Comparison of ENCODE assay signal across 18 cellular contexts in genomic region chr16:29232811-29233704, GRCh38.
DNase-seq lines count a peak whose midpoint lies in the region; TF ChIP-seq lines count a peak whose summit lies in the region.
"Had no signal": no experiment of that assay in that cellular context is flagged by ENCODE, and none has a peak within 500 bp of the region (broad histone marks: within the 10 kb centered on the region; RNA-seq: fewer than 3 reads in every experiment).

No MANE protein-coding gene starts in this region.

- peak overlapping the region; percentile 12 for H2BK15ac ChIP-seq in mesenchymal stem cell (ENCODE audit: low read depth, poor library complexity, severe bottlenecking)

- H3K4me1 ChIP-seq in esophagus muscularis mucosa (peaks cover 0 to 26% (median 19%) of the 10 kb centered on the region in 4 donors), mesenchymal stem cell (ENCODE audit: control insufficient read depth, insufficient read depth, low read depth, low read length) (peaks cover 2% of the 10 kb centered on the region), HAP-1 (no peaks in the 10 kb centered on the region)

- no peak overlapping the region for H3K23ac ChIP-seq in mesenchymal stem cell (ENCODE audit: low read length in 2 of 2)

- no peak overlapping the region for H3K4ac ChIP-seq in mesenchymal stem cell (ENCODE audit: low read depth in 1 of 2, low read length in 2 of 2)

- H3K36me3 Mint-ChIP-seq in activated naive CD4-positive, alpha-beta T cell treated with anti-CD3 and anti-CD28 coated beads, Interleukin-2, amount 10 ng/mL, durations not matched to agents 7 days and 5 days = no peaks in the 10 kb centered on the region
- H3K36me3 Mint-ChIP-seq in type B pancreatic cell = no peaks in the 10 kb centered on the region
- H3K36me3 Mint-ChIP-seq: IgD-negative memory B cell had no signal

- H2BK5ac ChIP-seq in mesenchymal stem cell (ENCODE audit: low read depth, low read length, poor library complexity, severe bottlenecking) = no peak overlapping the region

- no peak overlapping the region for H3K9ac ChIP-seq in mesenchymal stem cell (ENCODE audit: low read length)

- H3K27ac ChIP-seq in esophagus muscularis mucosa (replicated peaks in 1 of 4) = no peak overlapping the region
- no peak overlapping the region for H3K27ac ChIP-seq in mesenchymal stem cell (ENCODE audit: low read length, poor library complexity, severe bottlenecking)
- H3K27ac ChIP-seq: C4-2B, SJCRH30 had no signal

- H3K36me3 ChIP-seq in esophagus muscularis mucosa (no peaks in the 10 kb centered on the region), mesenchymal stem cell (ENCODE audit: control insufficient read depth in 1 of 2, insufficient read depth in 2 of 2, low read depth in 1 of 2, low read length in 2 of 2) (no peaks in the 10 kb centered on the region), HAP-1 (replicated peaks) (no peaks in the 10 kb centered on the region)
- H3K36me3 ChIP-seq: SJCRH30 had no signal

- no peak for TF ChIP-seq EP300 in esophagus muscularis mucosa (IDR thresholded peaks at IDR 0.05)

- peaks cover 5% of the 10 kb centered on the region for H3K4me1 Mint-ChIP-seq in activated naive CD4-positive, alpha-beta T cell treated with anti-CD3 and anti-CD28 coated beads, Interleukin-2, amount 10 ng/mL, durations not matched to agents 7 days and 5 days
- H3K4me1 Mint-ChIP-seq in type B pancreatic cell (ENCODE audit: unreplicated experiment) = peaks cover 4% of the 10 kb centered on the region

- H3K27me3 Mint-ChIP-seq in activated naive CD4-positive, alpha-beta T cell treated with anti-CD3 and anti-CD28 coated beads, Interleukin-2, amount 10 ng/mL, durations not matched to agents 7 days and 5 days = no peaks in the 10 kb centered on the region
- peaks cover 6% of the 10 kb centered on the region for H3K27me3 Mint-ChIP-seq in type B pancreatic cell
- H3K27me3 Mint-ChIP-seq: CD8-positive, alpha-beta memory T cell; IgD-negative memory B cell had no signal

- H2AK5ac ChIP-seq in mesenchymal stem cell (ENCODE audit: low read length, severe bottlenecking) = no peak overlapping the region

- no peaks in the 10 kb centered on the region for H3K9me3 Mint-ChIP-seq in activated naive CD4-positive, alpha-beta T cell treated with anti-CD3 and anti-CD28 coated beads, Interleukin-2, amount 10 ng/mL, durations not matched to agents 7 days and 5 days
- no peaks in the 10 kb centered on the region for H3K9me3 Mint-ChIP-seq in type B pancreatic cell
- H3K9me3 Mint-ChIP-seq: CD8-positive, alpha-beta memory T cell; IgD-negative memory B cell had no signal

- H3K14ac ChIP-seq in mesenchymal stem cell (ENCODE audit: low read length in 2 of 2) = no peak overlapping the region

- no peak overlapping the region for H3K4me3 ChIP-seq in esophagus muscularis mucosa
- H3K4me3 ChIP-seq in mesenchymal stem cell (ENCODE audit: insufficient read depth in 1 of 2, low read depth in 1 of 2, low read length in 2 of 2) = no peak overlapping the region
- no peak overlapping the region for H3K4me3 ChIP-seq in HAP-1
- H3K4me3 ChIP-seq: SJCRH30 had no signal

- H3K27ac Mint-ChIP-seq in activated naive CD4-positive, alpha-beta T cell treated with anti-CD3 and anti-CD28 coated beads, Interleukin-2, amount 10 ng/mL, durations not matched to agents 7 days and 5 days = peak overlapping the region; percentile 33
- H3K27ac Mint-ChIP-seq in type B pancreatic cell = no peak overlapping the region
- H3K27ac Mint-ChIP-seq: IgD-negative memory B cell had no signal

- 93% methylated on average over 26 of the region's 30 CpGs for WGBS in esophagus muscularis mucosa
- 89% methylated on average over 29 of the region's 30 CpGs for WGBS in mesenchymal stem cell

- TF ChIP-seq CTCF in esophagus muscularis mucosa (IDR thresholded peaks at IDR 0.05) (no peak), type B pancreatic cell (conservative IDR thresholded peaks at IDR 0.05) (no peak)

- H3K4me2 ChIP-seq in mesenchymal stem cell (ENCODE audit: low read length, poor library complexity, severe bottlenecking) = no peak overlapping the region

- in situ Hi-C loops in HAP-1 (cut with MboI; ENCODE audit: low sequenced_read_pairs) = no loop called here

- H3K27me3 ChIP-seq in esophagus muscularis mucosa (no peaks in the 10 kb centered on the region), mesenchymal stem cell (ENCODE audit: control insufficient read depth in 1 of 2, insufficient read depth in 1 of 2, low read length in 2 of 2) (no peaks in the 10 kb centered on the region), HAP-1 (ENCODE audit: low read depth) (no peaks in the 10 kb centered on the region)
- H3K27me3 ChIP-seq: SJCRH30 had no signal

- H3K9me3 ChIP-seq in esophagus muscularis mucosa (no peaks in the 10 kb centered on the region), mesenchymal stem cell (ENCODE audit: control insufficient read depth, low read length) (no peaks in the 10 kb centered on the region), HAP-1 (no peaks in the 10 kb centered on the region)
- H3K9me3 ChIP-seq: SJCRH30 had no signal

- CTCF ChIA-PET in activated naive CD4-positive, alpha-beta T cell treated with anti-CD3 and anti-CD28 coated beads, Interleukin-2, amount 10 ng/mL, durations not matched to agents 7 days and 5 days (lab: Charles Lee) = no interaction called here

- H4K91ac ChIP-seq in mesenchymal stem cell (ENCODE audit: low read length) = no peak overlapping the region

- H3K4me3 Mint-ChIP-seq in activated naive CD4-positive, alpha-beta T cell treated with anti-CD3 and anti-CD28 coated beads, Interleukin-2, amount 10 ng/mL, durations not matched to agents 7 days and 5 days = no peak overlapping the region
- H3K4me3 Mint-ChIP-seq in type B pancreatic cell = no peak overlapping the region
- H3K4me3 Mint-ChIP-seq: CD8-positive, alpha-beta memory T cell had no signal

- intact Hi-C loops in esophagus muscularis mucosa (cut with DNase I) = no loop called here

- no peak overlapping the region for H2AFZ ChIP-seq in mesenchymal stem cell (ENCODE audit: low read depth, low read length)

- no peaks in the 10 kb centered on the region for H3K79me1 ChIP-seq in mesenchymal stem cell (replicated peaks; ENCODE audit: low read length, poor library complexity, severe bottlenecking)

- no peak overlapping the region for H2BK12ac ChIP-seq in mesenchymal stem cell (ENCODE audit: low read length in 2 of 2)

- H4K8ac ChIP-seq in mesenchymal stem cell (ENCODE audit: low read length) = no peak overlapping the region

- DNase-seq in activated naive CD4-positive, alpha-beta T cell treated with anti-CD3 and anti-CD28 coated beads, Interleukin-2, amount 10 ng/mL, durations not matched to agents 7 days and 5 days = no peak
- DNase-seq in activated naive CD4-positive, alpha-beta T cell (lab: John Stamatoyannopoulos, UW) = no peak
- peak; percentile 68 for DNase-seq in esophagus muscularis mucosa (ENCODE audit: extremely low spot score)
- no peak for DNase-seq in mesenchymal stem cell
- peak; percentile 62 for DNase-seq in type B pancreatic cell (ENCODE audit: extremely low spot score, unreplicated experiment)
- no peak for DNase-seq in HAP-1 (ENCODE audit: low spot score in 2 of 2)
- no peak for DNase-seq in NCI-H2107 treated with DMSO at 0.1 percent for 48 hours (lab: John Stamatoyannopoulos, UW; ENCODE audit: unreplicated experiment)
- DNase-seq: CD8-positive, alpha-beta memory T cell; EL; MV-4-11; NCI-H1417 treated with DMSO at 0.1 percent for 48 hours; NCI-H187; NCI-H446 treated with DMSO at 0.1 percent for 48 hours; NCI-H526 treated with DMSO at 0.1 percent for 48 hours; OCI-M1; SJCRH30 had no signal

- H2BK120ac ChIP-seq in mesenchymal stem cell (ENCODE audit: low read depth, low read length) = no peak overlapping the region

- no peak for TF ChIP-seq POLR2A in esophagus muscularis mucosa (IDR thresholded peaks at IDR 0.05; ENCODE audit: low read depth)

- H3K18ac ChIP-seq in mesenchymal stem cell (ENCODE audit: low read depth in 1 of 2, low read length in 2 of 2) = no peak overlapping the region

Comparison
In these comparisons a context has a peak if more than half of its experiments do, and no peak if none do; other contexts are left out.
1. DNase-seq: peak in esophagus muscularis mucosa (single experiment) and type B pancreatic cell (single experiment); none in activated naive CD4-positive, alpha-beta T cell treated with anti-CD3 and anti-CD28 coated beads, Interleukin-2, amount 10 ng/mL, durations not matched to agents 7 days and 5 days (single experiment), activated naive CD4-positive, alpha-beta T cell (0 of 4), mesenchymal stem cell (single experiment), HAP-1 (0 of 2) and NCI-H2107 treated with DMSO at 0.1 percent for 48 hours (single experiment).